ENCODE assay signal across 8 cellular contexts in the genomic region with DNA sequence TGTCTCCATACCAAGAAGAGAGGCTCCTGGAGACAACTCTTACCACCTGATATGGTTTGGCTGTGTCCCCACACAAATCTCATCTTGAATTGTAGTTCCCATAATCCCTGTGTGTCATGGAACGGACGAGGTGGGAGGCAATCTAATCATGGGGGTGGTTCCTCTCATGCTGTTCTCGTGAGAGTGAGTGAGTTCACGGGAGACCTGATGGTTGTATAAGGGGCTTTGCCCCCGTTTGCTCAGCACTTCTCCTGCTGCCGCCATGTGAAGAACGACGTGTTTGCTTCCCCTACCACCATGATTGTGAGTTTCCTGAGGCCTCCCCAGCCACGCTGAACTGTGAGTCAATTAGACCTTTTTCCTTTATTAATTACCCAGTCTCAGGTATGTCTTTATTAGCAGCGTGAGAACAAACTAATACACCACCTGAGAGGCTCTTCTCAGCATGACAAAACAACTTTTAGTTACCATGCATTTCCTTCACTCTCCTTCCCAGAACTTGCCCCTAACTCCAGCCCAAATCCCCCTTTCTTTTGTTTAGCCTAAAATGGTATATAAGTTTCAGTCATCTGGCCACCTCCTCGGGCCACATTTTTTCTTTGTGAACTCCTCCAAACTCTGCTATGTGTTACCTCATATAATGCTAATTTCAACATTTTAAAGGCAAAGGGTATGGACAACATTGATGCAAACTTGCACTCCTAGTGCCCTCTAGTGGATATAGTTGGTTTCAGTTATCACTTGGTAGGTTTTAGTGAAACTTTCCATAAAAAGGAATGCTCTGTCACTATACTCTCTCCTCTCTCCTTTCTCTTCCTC. TPM values are rescaled to one million over a fixed set of nuclear protein-coding genes. Genes with fewer than 3 reads are reported as not detected.
A peak's percentile ranks its signal among the peaks of the same experiment; 100 is the strongest.
DNase-seq lines count a peak whose midpoint lies in the region; ATAC-seq and TF ChIP-seq lines count a peak whose summit lies in the region.

No MANE protein-coding gene starts in this region.

- BruUV-seq in MCF 10A (replicated peaks; lab: Mats Ljungman, UMichigan) = no TSS peak

- no peaks in the 10 kb centered on the region for H3K27me3 ChIP-seq in CD8-positive, alpha-beta T cell (ENCODE audit: insufficient read depth, low read length)
- no peaks in the 10 kb centered on the region for H3K27me3 ChIP-seq in ovary

- H3K4me1 ChIP-seq in CD8-positive, alpha-beta T cell (ENCODE audit: insufficient read depth, low read length) = no peaks in the 10 kb centered on the region
- H3K4me1 ChIP-seq in ovary (ENCODE audit: insufficient read depth) = peaks cover 7% of the 10 kb centered on the region

- H3K36me3 Mint-ChIP-seq in CD8-positive, alpha-beta T cell = no peaks in the 10 kb centered on the region
- no peaks in the 10 kb centered on the region for H3K36me3 Mint-ChIP-seq in MCF 10A (ENCODE audit: insufficient read depth, unreplicated experiment)

- no peak overlapping the region for H3K27ac ChIP-seq in CD8-positive, alpha-beta T cell (ENCODE audit: low read depth, low read length)
- H3K27ac ChIP-seq in ovary = no peak overlapping the region

- WGBS in ovary, 3 donors = 74 to 78% (median 77%) methylated on average over 11 of the region's 11 CpGs

- no peak overlapping the region for H3K4me3 ChIP-seq in CD8-positive, alpha-beta T cell (ENCODE audit: low read depth, low read length)
- H3K4me3 ChIP-seq in ovary = no peak overlapping the region

- CTCF ChIA-PET in CD8-positive, alpha-beta T cell (lab: Charles Lee) = interaction anchor here (0.8 to 1.3 kb wide), 2 partner anchors 136 to 139 kb away, joined by 3 to 5 read pairs; no protein-coding TSS in a partner anchor
- CTCF ChIA-PET in MCF 10A (lab: Yijun Ruan, JAX) = interaction anchor here (0.6 to 3.1 kb wide), 25 partner anchors 10 to 294 kb away, joined by 3 to 28 read pairs (median 3); a partner anchor contains a TSS

- H3K4me1 Mint-ChIP-seq in CD8-positive, alpha-beta T cell (ENCODE audit: low read depth) = no peaks in the 10 kb centered on the region
- H3K4me1 Mint-ChIP-seq in MCF 10A (ENCODE audit: insufficient read depth, unreplicated experiment) = peaks cover 6% of the 10 kb centered on the region

- peak; percentile 61 for TF ChIP-seq CTCF in CD8-positive, alpha-beta T cell (IDR thresholded peaks at IDR 0.05)
- TF ChIP-seq CTCF in MCF 10A (IDR thresholded peaks at IDR 0.05; ENCODE audit: unreplicated experiment) (peak; percentile 58), ovary (IDR thresholded peaks at IDR 0.05) (no peak)

- peak; percentile 42 for ATAC-seq in CD8-positive, alpha-beta T cell
- ATAC-seq in GM18868 (IDR thresholded peaks at IDR 0.05; ENCODE audit: unreplicated experiment) (peak; percentile 82), HG03442 (IDR thresholded peaks at IDR 0.05; ENCODE audit: unreplicated experiment) (peak; percentile 78), left colon (peak; percentile 62), HG03097 (IDR thresholded peaks at IDR 0.05; ENCODE audit: low FRiP score, unreplicated experiment) (no peak)

- no peaks in the 10 kb centered on the region for H3K9me3 ChIP-seq in CD8-positive, alpha-beta T cell (ENCODE audit: low read length)
- no peaks in the 10 kb centered on the region for H3K9me3 ChIP-seq in ovary

- no peaks in the 10 kb centered on the region for H3K36me3 ChIP-seq in CD8-positive, alpha-beta T cell (ENCODE audit: insufficient read depth, low read length)
- no peaks in the 10 kb centered on the region for H3K36me3 ChIP-seq in ovary

- DNase-seq in CD8-positive, alpha-beta T cell = no peak
- DNase-seq in NCI-H748 (lab: John Stamatoyannopoulos, UW; ENCODE audit: unreplicated experiment) (peak; percentile 53), MCF 10A (ENCODE audit: unreplicated experiment) (peak; percentile 62), left colon (no peak), ovary (no peak)

- no peak for TF ChIP-seq POLR2A in ovary (IDR thresholded peaks at IDR 0.05)

- H3K4me3 Mint-ChIP-seq in CD8-positive, alpha-beta T cell = no peak overlapping the region
- H3K4me3 Mint-ChIP-seq in MCF 10A (ENCODE audit: unreplicated experiment) = no peak overlapping the region

- no peaks in the 10 kb centered on the region for H3K9me3 Mint-ChIP-seq in CD8-positive, alpha-beta T cell
- no peaks in the 10 kb centered on the region for H3K9me3 Mint-ChIP-seq in MCF 10A (ENCODE audit: unreplicated experiment)

- no peak overlapping the region for H3K27ac Mint-ChIP-seq in CD8-positive, alpha-beta T cell
- no peak overlapping the region for H3K27ac Mint-ChIP-seq in MCF 10A (ENCODE audit: low read depth, unreplicated experiment)

- no peak for TF ChIP-seq EP300 in ovary (IDR thresholded peaks at IDR 0.05)

- POLR2A ChIA-PET in CD8-positive, alpha-beta T cell (lab: Charles Lee) = no interaction called here
- POLR2A ChIA-PET in MCF 10A (lab: Yijun Ruan, JAX) = no interaction called here

- H3K27me3 Mint-ChIP-seq in CD8-positive, alpha-beta T cell (ENCODE audit: low read depth) = no peaks in the 10 kb centered on the region
- H3K27me3 Mint-ChIP-seq in MCF 10A (ENCODE audit: insufficient read depth, unreplicated experiment) = no peaks in the 10 kb centered on the region

- intact Hi-C loops in CD8-positive, alpha-beta T cell (cut with DNase I, micrococcal nuclease) = loop anchor here (1.0 to 5.0 kb wide), 2 partner anchors 138 to 262 kb away; no protein-coding TSS in a partner anchor
- intact Hi-C loops in MCF 10A (cut with micrococcal nuclease) (loop anchor here (1.0 to 5.0 kb wide), 7 partner anchors 78 to 849 kb away; no protein-coding TSS in a partner anchor), left colon (cut with DNase I, micrococcal nuclease) (loop anchor here in 1 of 2 donors (5.0 kb wide), 1 partner anchor 262 kb away; no protein-coding TSS in a partner anchor), ovary (cut with DNase I) (no loop called here)

RNA-seq across cellular contexts. Expression of a gene that starts 58.6 kb away (rescaled TPM):
- not detected for total RNA-seq in CD8-positive, alpha-beta T cell
- not detected in 2 replicates for total RNA-seq in MCF 10A (2022)
- total RNA-seq in left colon = not detected
- not detected for total RNA-seq in ovary
- polyA plus RNA-seq in ovary = not detected

Comparison
In these comparisons a context has a peak if more than half of its experiments do, and no peak if none do; other contexts are left out.
1. DNase-seq: peak in NCI-H748 (single experiment) and MCF 10A (single experiment); none in CD8-positive, alpha-beta T cell (0 of 7), left colon (0 of 2) and ovary (0 of 5).
2. CTCF ChIP-seq: peak in CD8-positive, alpha-beta T cell (single experiment) and MCF 10A (single experiment); none in ovary (0 of 3).
3. intact Hi-C loops: an anchor here in CD8-positive, alpha-beta T cell (1.0 to 5.0 kb wide) and MCF 10A (1.0 to 5.0 kb wide); none called in ovary.